ENCODE assay signal across 8 cellular contexts in genomic region chr6:5723905-5724691, GRCh38.
DNase-seq lines count a peak whose midpoint lies in the region; ATAC-seq and TF ChIP-seq lines count a peak whose summit lies in the region.

No MANE protein-coding gene starts in this region.

- no TSS peak for BruUV-seq in mammary epithelial cell (replicated peaks; lab: Mats Ljungman, UMichigan)

- H3K79me2 ChIP-seq in osteoblast (ENCODE audit: insufficient read depth, low read length) = no peaks in the 10 kb centered on the region
- H3K79me2 ChIP-seq in mammary epithelial cell (ENCODE audit: insufficient read depth, low read length) = no peaks in the 10 kb centered on the region

- peak overlapping the region; percentile 77 for H2AFZ ChIP-seq in osteoblast (ENCODE audit: low read length)
- no peak overlapping the region for H2AFZ ChIP-seq in mammary epithelial cell (ENCODE audit: low read depth, low read length)

- WGBS in mammary epithelial cell (ENCODE audit: low coverage, missing lambda C conversion rate) = 97% methylated on average over 17 of the region's 19 CpGs

- dilution Hi-C loops in mammary epithelial cell (cut with HindIII; ENCODE audit: low sequenced_read_pairs) = no loop called here

- no peak overlapping the region for H3K9ac ChIP-seq in mammary epithelial cell (ENCODE audit: insufficient read depth, low read length)

- H3K9me3 ChIP-seq in osteoblast (ENCODE audit: low read depth, low read length) (no peaks in the 10 kb centered on the region), mammary epithelial cell (replicated peaks; ENCODE audit: insufficient read depth, low read length) (no peaks in the 10 kb centered on the region)

- in situ Hi-C loops in mammary epithelial cell (cut with MboI; ENCODE audit: low sequenced_read_pairs in 2 of 2) = no loop called here

- H3K36me3 ChIP-seq in osteoblast (ENCODE audit: insufficient read depth, low read length) = no peaks in the 10 kb centered on the region
- H3K36me3 ChIP-seq in mammary epithelial cell (ENCODE audit: insufficient read depth, low read length) = no peaks in the 10 kb centered on the region

- peaks cover 1 to 4% of the 10 kb centered on the region in 2 donors for H3K36me3 Mint-ChIP-seq in CD14-positive monocyte
- no peaks in the 10 kb centered on the region for H3K36me3 Mint-ChIP-seq in activated naive CD8-positive, alpha-beta T cell treated with anti-CD3 and anti-CD28 coated beads, Interleukin-2, amount 10 ng/mL, durations not matched to agents 7 days and 5 days

- ATAC-seq in GM19324 (IDR thresholded peaks at IDR 0.05; ENCODE audit: low FRiP score, unreplicated experiment) = peak; percentile 93
- peak; percentile 94 for ATAC-seq in HG03196 (IDR thresholded peaks at IDR 0.05; ENCODE audit: unreplicated experiment)
- peak; percentile 58 for ATAC-seq in activated naive CD8-positive, alpha-beta T cell treated with anti-CD3 and anti-CD28 coated beads, Interleukin-2, amount 10 ng/mL, durations not matched to agents 7 days and 5 days (ENCODE audit: low read depth)

- peaks cover 0 to 3% (median 0%) of the 10 kb centered on the region in 7 donors for H3K9me3 Mint-ChIP-seq in CD14-positive monocyte
- no peaks in the 10 kb centered on the region for H3K9me3 Mint-ChIP-seq in activated naive CD8-positive, alpha-beta T cell treated with anti-CD3 and anti-CD28 coated beads, Interleukin-2, amount 10 ng/mL, durations not matched to agents 7 days and 5 days

- H3K4me2 ChIP-seq in osteoblast (ENCODE audit: insufficient read depth, low read length) = peak overlapping the region; percentile 69
- no peak overlapping the region for H3K4me2 ChIP-seq in mammary epithelial cell (ENCODE audit: insufficient read depth, low read depth, low read length)

- CTCF ChIA-PET in RWPE1 (lab: Yijun Ruan, JAX) (no interaction called here), mammary epithelial cell (lab: Charles Lee; ENCODE audit: low non-redundant PET) (no interaction called here)

- intact Hi-C loops in CD14-positive monocyte (cut with micrococcal nuclease) (loop anchor here (5.0 to 10.0 kb wide), 2 partner anchors 49 to 52 kb away; no protein-coding TSS in a partner anchor), mammary epithelial cell (cut with micrococcal nuclease) (no loop called here)

- H3K27ac Mint-ChIP-seq in CD14-positive monocyte = peak overlapping the region; percentile 99 to 100 (median 99)
- H3K27ac Mint-ChIP-seq in activated naive CD8-positive, alpha-beta T cell treated with anti-CD3 and anti-CD28 coated beads, Interleukin-2, amount 10 ng/mL, durations not matched to agents 7 days and 5 days = peak overlapping the region; percentile 84

- POLR2A ChIA-PET in activated naive CD8-positive, alpha-beta T cell treated with anti-CD3 and anti-CD28 coated beads, Interleukin-2, amount 10 ng/mL, durations not matched to agents 7 days and 5 days (lab: Charles Lee) = no interaction called here
- POLR2A ChIA-PET in RWPE1 (lab: Yijun Ruan, JAX; ENCODE audit: low non-redundant PET) = no interaction called here

- H4K20me1 ChIP-seq in osteoblast (ENCODE audit: insufficient read depth, low read length) = no peaks in the 10 kb centered on the region
- H4K20me1 ChIP-seq in mammary epithelial cell (ENCODE audit: insufficient read depth, low read length) = no peaks in the 10 kb centered on the region

- H3K4me3 ChIP-seq in osteoblast (ENCODE audit: insufficient read depth, low read length) (peak overlapping the region; percentile 51), mammary epithelial cell (replicated peaks in 1 of 3; ENCODE audit: insufficient read depth in 1 of 3, low read depth in 2 of 3, low read length in 3 of 3) (no peak overlapping the region)

- TF ChIP-seq CTCF in CD14-positive monocyte (IDR thresholded peaks at IDR 0.05) (no peak), osteoblast (IDR thresholded peaks at IDR 0.05; ENCODE audit: extremely low read depth, low read depth, low read length) (no peak), RWPE1 (conservative IDR thresholded peaks at IDR 0.05; ENCODE audit: low read depth) (no peak), mammary epithelial cell (conservative IDR thresholded peaks at IDR 0.05 in 1 of 2, IDR thresholded peaks at IDR 0.05 in 1 of 2; ENCODE audit: extremely low read depth in 1 of 2, insufficient read depth in 1 of 2, low read depth in 1 of 2, low read length in 2 of 2) (no peak)

- peaks cover 43% of the 10 kb centered on the region for H3K4me1 Mint-ChIP-seq in CD14-positive monocyte
- peaks cover 15% of the 10 kb centered on the region for H3K4me1 Mint-ChIP-seq in activated naive CD8-positive, alpha-beta T cell treated with anti-CD3 and anti-CD28 coated beads, Interleukin-2, amount 10 ng/mL, durations not matched to agents 7 days and 5 days

- no peaks in the 10 kb centered on the region for H3K4me1 ChIP-seq in osteoblast (ENCODE audit: insufficient read depth, low read length)
- peaks cover 8% of the 10 kb centered on the region for H3K4me1 ChIP-seq in mammary epithelial cell (ENCODE audit: insufficient read depth, low read length)

- H3K27me3 Mint-ChIP-seq in CD14-positive monocyte (ENCODE audit: low read depth in 3 of 3) = no peaks in the 10 kb centered on the region
- H3K27me3 Mint-ChIP-seq in activated naive CD8-positive, alpha-beta T cell treated with anti-CD3 and anti-CD28 coated beads, Interleukin-2, amount 10 ng/mL, durations not matched to agents 7 days and 5 days = no peaks in the 10 kb centered on the region

- H3K27ac ChIP-seq in osteoblast (ENCODE audit: low read depth, low read length) (no peak overlapping the region), RWPE1 (no peak overlapping the region), mammary epithelial cell (ENCODE audit: insufficient read depth, low read depth, low read length) (no peak overlapping the region)

- H3K27me3 ChIP-seq in osteoblast (ENCODE audit: insufficient read depth, low read length) (no peaks in the 10 kb centered on the region), mammary epithelial cell (ENCODE audit: insufficient read depth, low read length) (no peaks in the 10 kb centered on the region)

- DNase-seq in CD14-positive monocyte (ENCODE audit: low spot score) = peak; percentile 71
- DNase-seq in activated naive CD8-positive, alpha-beta T cell treated with anti-CD3 and anti-CD28 coated beads, Interleukin-2, amount 10 ng/mL, durations not matched to agents 7 days and 5 days = peak; percentile 33
- DNase-seq in osteoblast (ENCODE audit: insufficient read length, low spot score, missing footprints) = no peak
- DNase-seq in dermis blood vessel endothelial cell = no peak
- DNase-seq in RWPE1 (ENCODE audit: low spot score) = no peak
- no peak for DNase-seq in mammary epithelial cell

- peak overlapping the region; percentile 77 to 86 for H3K4me3 Mint-ChIP-seq in CD14-positive monocyte
- H3K4me3 Mint-ChIP-seq in activated naive CD8-positive, alpha-beta T cell treated with anti-CD3 and anti-CD28 coated beads, Interleukin-2, amount 10 ng/mL, durations not matched to agents 7 days and 5 days = peak overlapping the region; percentile 77

Comparison
In these comparisons a context has a peak if more than half of its experiments do, and no peak if none do; other contexts are left out.
1. DNase-seq: peak in CD14-positive monocyte (single experiment) and activated naive CD8-positive, alpha-beta T cell treated with anti-CD3 and anti-CD28 coated beads, Interleukin-2, amount 10 ng/mL, durations not matched to agents 7 days and 5 days (single experiment); none in osteoblast (single experiment), dermis blood vessel endothelial cell (single experiment), RWPE1 (single experiment) and mammary epithelial cell (single experiment).
2. Peak in every context shown above with its lines, with median percentiles within 50 percentile points of each other: ATAC-seq.